14 cellular contexts compared by ENCODE assay signal in the genomic region with DNA sequence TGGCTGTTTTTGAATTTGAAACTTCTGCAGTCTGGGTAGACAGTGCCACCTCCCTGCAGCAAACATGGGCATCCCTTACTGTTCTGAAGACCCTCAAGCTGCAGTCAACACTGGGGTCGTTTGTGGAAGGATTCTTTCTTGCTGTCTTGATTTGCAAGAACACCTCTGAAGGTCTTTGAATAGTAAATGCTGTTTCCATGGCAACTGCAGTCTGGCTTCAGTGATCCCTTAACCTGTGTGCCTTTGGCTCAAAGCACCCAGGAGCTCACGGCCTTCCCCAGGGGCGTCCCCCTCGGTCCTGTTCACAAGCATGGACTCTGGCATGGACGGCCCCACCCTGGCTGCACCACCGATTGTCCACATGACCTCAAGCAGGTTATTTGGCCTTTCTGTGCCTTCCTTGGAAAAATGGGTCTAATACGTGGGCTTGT. TPM values are rescaled to one million over a fixed set of nuclear protein-coding genes. Genes with fewer than 3 reads are reported as not detected.
DNase-seq lines count a peak whose midpoint lies in the region; ATAC-seq and TF ChIP-seq lines count a peak whose summit lies in the region.
"Had no signal": no experiment of that assay in that cellular context is flagged by ENCODE, and none has a peak within 500 bp of the region (broad histone marks: within the 10 kb centered on the region; RNA-seq: fewer than 3 reads in every experiment).

No MANE protein-coding gene starts in this region.

- no peak overlapping the region for H3K9ac ChIP-seq in SK-N-SH

- H3K79me2 ChIP-seq in SK-N-SH (ENCODE audit: insufficient read depth) = peaks cover 7% of the 10 kb centered on the region; the same call in 1 of the 2 replicates
- no peaks in the 10 kb centered on the region for H3K79me2 ChIP-seq in OCI-LY7 (ENCODE audit: insufficient read depth, low read depth, low read length)

- H2AFZ ChIP-seq in SK-N-SH (ENCODE audit: low read depth) (no peak overlapping the region), OCI-LY7 (ENCODE audit: low read length) (peak overlapping the region; percentile 47)

- no peaks in the 10 kb centered on the region for H4K20me1 ChIP-seq in SK-N-SH (ENCODE audit: insufficient read depth)
- H4K20me1 ChIP-seq in OCI-LY7 (ENCODE audit: insufficient read depth, low read length) = no peaks in the 10 kb centered on the region

- POLR2A ChIA-PET in SK-N-SH (lab: Yijun Ruan, JAX) = no interaction called here
- POLR2A ChIA-PET in OCI-LY7 (lab: Charles Lee) = interaction anchor here (0.9 to 1.7 kb wide), 3 partner anchors 10 to 32 kb away, joined by 3 to 9 read pairs (median 3); no protein-coding TSS in a partner anchor

- no peaks in the 10 kb centered on the region for H3K9me2 ChIP-seq in SK-N-SH
- no peaks in the 10 kb centered on the region for H3K9me2 ChIP-seq in OCI-LY7 (ENCODE audit: insufficient read depth, low read length)

- DNase-seq in SK-N-SH (no peak), OCI-LY7 (ENCODE audit: low spot score) (peak; percentile 87), kidney glomerular epithelial cell (lab: John Stamatoyannopoulos, UW) (peak; percentile 19), NCI-H2029 treated with DMSO at 0.1 percent for 48 hours (lab: John Stamatoyannopoulos, UW) (no peak), NCI-H1436 treated with DMSO at 0.1 percent for 48 hours (lab: John Stamatoyannopoulos, UW) (no peak)
- DNase-seq: activated effector memory CD4-positive, alpha-beta T cell treated with Interleukin-2 at 50 U/mL for 16 hours; aorta; DMS153; NK-92 treated with Interleukin-12 subunit alpha and Interleukin-12 subunit beta, amount 100 ng/mL, for 24 hours; testis had no signal

- no TSS peak for BruUV-seq in OCI-LY7 (replicated peaks; lab: Mats Ljungman, UMichigan)

- no peaks in the 10 kb centered on the region for H3K9me3 ChIP-seq in SK-N-SH
- H3K9me3 ChIP-seq in OCI-LY7 (ENCODE audit: low read length) = no peaks in the 10 kb centered on the region
- H3K9me3 ChIP-seq: testis had no signal

- TF ChIP-seq CTCF in SK-N-SH (IDR thresholded peaks at IDR 0.05) (peak; percentile 20), OCI-LY7 (conservative IDR thresholded peaks at IDR 0.05; ENCODE audit: low read length) (peak; percentile 66)

- CTCF ChIA-PET in SK-N-SH (lab: Yijun Ruan, JAX) (interaction anchor here (0.8 kb wide), 1 partner anchor 79 kb away, joined by 3 read pairs; no protein-coding TSS in a partner anchor), OCI-LY7 (lab: Charles Lee; ENCODE audit: unreplicated experiment) (interaction anchor here (0.6 to 1.0 kb wide), 2 partner anchors 30 to 289 kb away, joined by 5 to 7 read pairs; no protein-coding TSS in a partner anchor)

- no peak for TF ChIP-seq RAD21 in SK-N-SH (IDR thresholded peaks at IDR 0.05; ENCODE audit: low read length)

- H3K4me3 ChIP-seq in SK-N-SH (ENCODE audit: low read depth in 2 of 2, low read length in 1 of 2) = no peak overlapping the region
- peak overlapping the region; percentile 50 for H3K4me3 ChIP-seq in OCI-LY7 (ENCODE audit: low read depth, low read length, poor library complexity, severe bottlenecking)
- H3K4me3 ChIP-seq: SK-N-MC, testis had no signal

- intact Hi-C loops in OCI-LY7 (cut with micrococcal nuclease; ENCODE audit: unreplicated experiment) = loop anchor here (1.0 to 10.0 kb wide), 2 partner anchors 84 to 511 kb away; no protein-coding TSS in a partner anchor

- ATAC-seq in SK-N-SH treated with all-trans-retinoic acid at 6 μM for 48 hours = no peak
- no peak for ATAC-seq in HG03196 (IDR thresholded peaks at IDR 0.05; ENCODE audit: unreplicated experiment)
- no peak for ATAC-seq in GM18873 (IDR thresholded peaks at IDR 0.05; ENCODE audit: low FRiP score, unreplicated experiment)

- WGBS in SK-N-SH (ENCODE audit: low lambda C conversion rate) = 81% methylated on average over 7 of the region's 7 CpGs

- H3K36me3 ChIP-seq in SK-N-SH (replicated peaks in 1 of 2; ENCODE audit: control insufficient read depth in 1 of 2, insufficient read depth in 2 of 2, low read length in 1 of 2) (peaks cover 0 to 3% of the 10 kb centered on the region in 2 experiments), OCI-LY7 (ENCODE audit: insufficient read depth, low read length) (no peaks in the 10 kb centered on the region)

- H3K27ac ChIP-seq in SK-N-SH (ENCODE audit: low read depth in 2 of 2, low read length in 1 of 2) (no peak overlapping the region), OCI-LY7 (ENCODE audit: low read depth, low read length, poor library complexity, severe bottlenecking) (peak overlapping the region; percentile 58)
- H3K27ac ChIP-seq: testis had no signal

- TF ChIP-seq EP300 in SK-N-SH (IDR thresholded peaks at IDR 0.05; ENCODE audit: borderline replicate concordance in 1 of 2, low read depth in 1 of 2, low read length in 1 of 2) = no peak

- H3K4me2 ChIP-seq in SK-N-SH (no peak overlapping the region), OCI-LY7 (ENCODE audit: low read length) (peak overlapping the region; percentile 80)

- H3K27me3 ChIP-seq in SK-N-SH (ENCODE audit: insufficient read depth) = no peaks in the 10 kb centered on the region
- H3K27me3 ChIP-seq: testis had no signal

- peaks cover 31% of the 10 kb centered on the region for H3F3A ChIP-seq in SK-N-SH (replicated peaks; ENCODE audit: insufficient read depth)

- H3K4me1 ChIP-seq in SK-N-SH (ENCODE audit: control insufficient read depth in 1 of 2, insufficient read depth in 2 of 2, low read depth in 1 of 2, low read length in 1 of 2) (peaks cover 25 to 34% of the 10 kb centered on the region in 2 experiments), OCI-LY7 (ENCODE audit: insufficient read depth, low read length, poor library complexity, severe bottlenecking) (peaks cover 97% of the 10 kb centered on the region)

TF ChIP-seq in SK-N-SH, 30 proteins besides CTCF, POLR2A, EP300 and RAD21 (continues in another document):
- no peak for TF ChIP-seq NFIC (IDR thresholded peaks at IDR 0.05; ENCODE audit: borderline replicate concordance)
- no peak for TF ChIP-seq TEAD4 (IDR thresholded peaks at IDR 0.05; ENCODE audit: borderline replicate concordance, insufficient read depth)
- no peak for TF ChIP-seq MXI1 (IDR thresholded peaks at IDR 0.05; ENCODE audit: low read depth, low read length)
- TF ChIP-seq GABPA (IDR thresholded peaks at IDR 0.05; ENCODE audit: low read depth) = no peak
- TF ChIP-seq FOSL2 (IDR thresholded peaks at IDR 0.05; ENCODE audit: borderline replicate concordance, low read depth) = no peak
- no peak for TF ChIP-seq TCF12 (IDR thresholded peaks at IDR 0.05)
- TF ChIP-seq ELF1 (IDR thresholded peaks at IDR 0.05) = no peak
- no peak for TF ChIP-seq MEF2A (IDR thresholded peaks at IDR 0.05; ENCODE audit: borderline replicate concordance, low read depth)
- no peak for TF ChIP-seq SMC3 (IDR thresholded peaks at IDR 0.05; ENCODE audit: low read depth, low read length)
- TF ChIP-seq RCOR1 (IDR thresholded peaks at IDR 0.05; ENCODE audit: low read length) = no peak
- TF ChIP-seq EZH2phosphoT487 (IDR thresholded peaks at IDR 0.05; ENCODE audit: borderline replicate concordance, low read depth) = no peak
- no peak for TF ChIP-seq TAF1 (IDR thresholded peaks at IDR 0.05; ENCODE audit: borderline replicate concordance, low read depth, low read length)
- TF ChIP-seq, protein P1, sequence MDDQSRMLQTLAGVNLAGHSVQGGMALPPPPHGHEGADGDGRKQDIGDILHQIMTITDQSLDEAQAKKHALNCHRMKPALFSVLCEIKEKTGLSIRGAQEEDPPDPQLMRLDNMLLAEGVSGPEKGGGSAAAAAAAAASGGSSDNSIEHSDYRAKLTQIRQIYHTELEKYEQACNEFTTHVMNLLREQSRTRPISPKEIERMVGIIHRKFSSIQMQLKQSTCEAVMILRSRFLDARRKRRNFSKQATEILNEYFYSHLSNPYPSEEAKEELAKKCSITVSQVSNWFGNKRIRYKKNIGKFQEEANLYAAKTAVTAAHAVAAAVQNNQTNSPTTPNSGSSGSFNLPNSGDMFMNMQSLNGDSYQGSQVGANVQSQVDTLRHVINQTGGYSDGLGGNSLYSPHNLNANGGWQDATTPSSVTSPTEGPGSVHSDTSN (IDR thresholded peaks at IDR 0.05) = no peak
- no peak for TF ChIP-seq JUND (IDR thresholded peaks at IDR 0.05)
- no peak for TF ChIP-seq FOXM1 (IDR thresholded peaks at IDR 0.05; ENCODE audit: low read depth)

TF ChIP-seq in SK-N-SH treated with all-trans-retinoic acid at 6 μM for 48 hours, 23 proteins besides CTCF, POLR2A, EP300 and RAD21:
- TF ChIP-seq GLIS3 (CRISPR knock-in tag; IDR thresholded peaks at IDR 0.05) = no peak
- no peak for TF ChIP-seq BACH2 (CRISPR knock-in tag; IDR thresholded peaks at IDR 0.05; ENCODE audit: borderline replicate concordance)
- TF ChIP-seq ARNTL (CRISPR knock-in tag; IDR thresholded peaks at IDR 0.05; ENCODE audit: borderline replicate concordance, low read depth) = no peak
- TF ChIP-seq TOX (CRISPR knock-in tag; IDR thresholded peaks at IDR 0.05; ENCODE audit: borderline replicate concordance) = no peak
- TF ChIP-seq ZFP3 (CRISPR knock-in tag; IDR thresholded peaks at IDR 0.05) = no peak
TF ChIP-seq in SK-N-SH treated with all-trans-retinoic acid at 6 μM for 48 hours: peak in this region for 0.

RNA-seq across cellular contexts. Expression of gene LRRFIP1, which starts 38.3 kb away (rescaled TPM):
- polyA plus RNA-seq in SK-N-SH (2012; rRNA removed) = 47.3 and 60.9 TPM in 2 replicates
- polyA plus RNA-seq in SK-N-SH (2012; cell fraction: cytosol; rRNA removed) = 62.7 and 74.9 TPM in 2 replicates
- polyA plus RNA-seq in SK-N-SH (2012; cell fraction: nucleus; rRNA removed) = 51.7 and 73.1 TPM in 2 replicates
- 95.7 and 102 TPM in 2 replicates for total RNA-seq in OCI-LY7 (2014; rRNA removed; shearing (Covaris generic))
- total RNA-seq in OCI-LY7 (2022) = 216 and 246 TPM in 2 replicates

Comparison
In these comparisons a context has a peak if more than half of its experiments do, and no peak if none do; other contexts are left out.
1. DNase-seq: peak in OCI-LY7 (single experiment) and kidney glomerular epithelial cell (single experiment); none in SK-N-SH (single experiment), NCI-H2029 treated with DMSO at 0.1 percent for 48 hours (single experiment) and NCI-H1436 treated with DMSO at 0.1 percent for 48 hours (single experiment).